In the genomic region with DNA sequence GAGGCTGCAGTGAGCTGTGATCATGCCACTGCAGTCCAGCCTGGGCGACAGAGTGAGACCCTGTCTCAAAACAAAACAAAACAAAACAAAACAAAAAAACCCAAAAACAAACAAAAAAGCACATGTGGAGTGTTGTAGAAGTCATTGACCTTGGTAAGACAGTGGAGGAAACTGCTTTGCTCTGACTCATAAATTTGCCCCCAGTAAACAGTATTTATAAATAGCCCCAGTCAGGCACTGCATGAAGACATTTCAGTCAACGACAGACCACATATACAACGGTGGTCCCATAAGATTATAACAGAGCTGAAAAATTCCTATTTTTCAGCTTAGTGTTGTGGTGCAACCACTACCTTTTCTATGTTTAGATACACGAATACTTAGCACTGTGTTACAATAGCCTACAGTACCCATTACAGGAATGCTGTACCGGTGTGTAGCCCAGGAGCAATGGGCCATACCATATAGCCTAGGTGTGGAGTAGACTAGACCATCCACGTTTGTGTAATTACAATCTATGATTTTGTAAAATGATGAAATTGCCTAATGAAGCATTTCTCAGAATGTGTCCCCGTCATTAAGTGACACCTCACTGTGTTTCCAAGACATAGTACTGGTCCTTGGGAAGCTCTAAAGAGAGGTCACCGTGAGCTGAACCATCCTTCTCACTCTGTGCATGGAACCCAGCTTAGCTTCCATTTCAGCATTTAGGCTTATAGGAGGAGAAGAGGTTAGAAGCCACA, we compare ENCODE assay signal across 14 cellular contexts. TPM values are rescaled to one million over a fixed set of nuclear protein-coding genes. Genes with fewer than 3 reads are reported as not detected.
A peak's percentile ranks its signal among the peaks of the same experiment; 100 is the strongest.
DNase-seq lines count a peak whose midpoint lies in the region; ATAC-seq and TF ChIP-seq lines count a peak whose summit lies in the region.
"Had no signal": no experiment of that assay in that cellular context is flagged by ENCODE, and none has a peak within 500 bp of the region (broad histone marks: within the 10 kb centered on the region; RNA-seq: fewer than 3 reads in every experiment).

No MANE protein-coding gene starts in this region.

- POLR2A ChIA-PET in CD8-positive, alpha-beta T cell (lab: Charles Lee) = no interaction called here
- POLR2A ChIA-PET in WTC11 (lab: Charles Lee) = no interaction called here

- intact Hi-C loops in CD8-positive, alpha-beta T cell (cut with DNase I, micrococcal nuclease) = no loop called here

- peak overlapping the region; percentile 22 for H3K4me3 Mint-ChIP-seq in CD8-positive, alpha-beta T cell
- H3K4me3 Mint-ChIP-seq in WTC11 = no peak overlapping the region
- H3K4me3 Mint-ChIP-seq: neural crest cell had no signal

- TF ChIP-seq CTCF in CD8-positive, alpha-beta T cell (IDR thresholded peaks at IDR 0.05) = no peak
- no peak for TF ChIP-seq CTCF in GM12865 (IDR thresholded peaks at IDR 0.05; ENCODE audit: insufficient read depth, low read depth, low read length, missing control alignments)
- no peak for TF ChIP-seq CTCF in WTC11 (IDR thresholded peaks at IDR 0.05)
- TF ChIP-seq CTCF in gastroesophageal sphincter (IDR thresholded peaks at IDR 0.05) = no peak

- H3K4me1 Mint-ChIP-seq in CD8-positive, alpha-beta T cell (ENCODE audit: low read depth) = peaks cover 11% of the 10 kb centered on the region
- peaks cover 13% of the 10 kb centered on the region for H3K4me1 Mint-ChIP-seq in WTC11

- CTCF ChIA-PET in CD8-positive, alpha-beta T cell (lab: Charles Lee) = interaction anchor here (1.3 to 1.8 kb wide), 2 partner anchors 9 to 14 kb away, joined by 3 to 10 read pairs; no protein-coding TSS in a partner anchor
- CTCF ChIA-PET in WTC11 (lab: Charles Lee) = no interaction called here

- no peak for ATAC-seq in CD8-positive, alpha-beta T cell
- ATAC-seq in WTC11 (no peak), gastroesophageal sphincter (no peak)

- 68 to 74% methylated on average over 5 to 8 of the region's 8 CpGs for WGBS in gastroesophageal sphincter (ENCODE audit: low coverage in 1 of 2), 2 donors

- no peaks in the 10 kb centered on the region for H3K27me3 ChIP-seq in CD8-positive, alpha-beta T cell (ENCODE audit: insufficient read depth, low read length)
- no peaks in the 10 kb centered on the region for H3K27me3 ChIP-seq in gastroesophageal sphincter
- H3K27me3 ChIP-seq: testis had no signal

- no peak for TF ChIP-seq EP300 in gastroesophageal sphincter (IDR thresholded peaks at IDR 0.05)

- H3K9me3 ChIP-seq in CD8-positive, alpha-beta T cell (ENCODE audit: low read length) = no peaks in the 10 kb centered on the region
- no peaks in the 10 kb centered on the region for H3K9me3 ChIP-seq in gastroesophageal sphincter
- H3K9me3 ChIP-seq: testis had no signal

- no peak for TF ChIP-seq POLR2A in gastroesophageal sphincter (IDR thresholded peaks at IDR 0.05)

- H3K9me3 Mint-ChIP-seq in CD8-positive, alpha-beta T cell = no peaks in the 10 kb centered on the region
- H3K9me3 Mint-ChIP-seq in WTC11 = no peaks in the 10 kb centered on the region
- H3K9me3 Mint-ChIP-seq: neural crest cell had no signal

- peaks cover 11% of the 10 kb centered on the region for H3K4me1 ChIP-seq in CD8-positive, alpha-beta T cell (ENCODE audit: insufficient read depth, low read length)
- H3K4me1 ChIP-seq in gastroesophageal sphincter = peaks cover 0 to 8% (median 0%) of the 10 kb centered on the region in 3 donors
- H3K4me1 ChIP-seq: testis had no signal

- no peak for DNase-seq in CD8-positive, alpha-beta T cell
- peak; percentile 20 for DNase-seq in GM12865 (ENCODE audit: low read depth)
- DNase-seq in WTC11 (ENCODE audit: low spot score) = no peak
- peak; percentile 43 to 71 for DNase-seq in lung microvascular endothelial cell (ENCODE audit: low read depth in 2 of 2)
- DNase-seq in NCI-H1048 (lab: John Stamatoyannopoulos, UW) = no peak
- DNase-seq in iPS-NIHi7 (ENCODE audit: extremely low spot score) = no peak
- no peak for DNase-seq in Kasumi-1 (lab: John Stamatoyannopoulos, UW)
- DNase-seq: activated T-cell treated with anti-CD3 and anti-CD28 coated beads, Interleukin-2, amount 50 U/mL, for 1 hour; NCI-H1930; NCI-H69; SHP77 treated with DMSO at 0.1 percent for 48 hours; testis had no signal

- no peaks in the 10 kb centered on the region for H3K36me3 ChIP-seq in CD8-positive, alpha-beta T cell (ENCODE audit: insufficient read depth, low read length)
- H3K36me3 ChIP-seq in gastroesophageal sphincter = no peaks in the 10 kb centered on the region

- H3K4me3 ChIP-seq in CD8-positive, alpha-beta T cell (ENCODE audit: low read depth, low read length) = no peak overlapping the region
- H3K4me3 ChIP-seq in GM12865 (ENCODE audit: low read depth, low read length) = peak overlapping the region; percentile 88
- H3K4me3 ChIP-seq in gastroesophageal sphincter = peak overlapping the region in 1 of 2 donors; percentile 33

- H3K27ac ChIP-seq in CD8-positive, alpha-beta T cell (ENCODE audit: low read depth, low read length) = no peak overlapping the region
- H3K27ac ChIP-seq in gastroesophageal sphincter = no peak overlapping the region

- no peaks in the 10 kb centered on the region for H3K27me3 Mint-ChIP-seq in CD8-positive, alpha-beta T cell (ENCODE audit: low read depth)
- H3K27me3 Mint-ChIP-seq in WTC11 (ENCODE audit: low read depth) = no peaks in the 10 kb centered on the region

- no peaks in the 10 kb centered on the region for H3K36me3 Mint-ChIP-seq in CD8-positive, alpha-beta T cell
- H3K36me3 Mint-ChIP-seq in WTC11 = no peaks in the 10 kb centered on the region

- no peak overlapping the region for H3K27ac Mint-ChIP-seq in CD8-positive, alpha-beta T cell
- no peak overlapping the region for H3K27ac Mint-ChIP-seq in WTC11

TF ChIP-seq in WTC11, 78 proteins besides CTCF, POLR2A, EP300 and RAD21:
- TF ChIP-seq SMAD3 (CRISPR knock-in tag; IDR thresholded peaks at IDR 0.05; ENCODE audit: borderline replicate concordance) (no peak), ZMAT4 (CRISPR knock-in tag; IDR thresholded peaks at IDR 0.05) (no peak), KAT7 (CRISPR knock-in tag; IDR thresholded peaks at IDR 0.05; ENCODE audit: borderline replicate concordance) (no peak), ZNF121 (CRISPR knock-in tag; IDR thresholded peaks at IDR 0.05) (0 out of 2 replicates have a peak, but pooled peaks have one; percentile 33)

RNA-seq across cellular contexts. Expression of gene ARL11, which starts 1.1 kb away (rescaled TPM):
- total RNA-seq in CD8-positive, alpha-beta T cell = 1 to 10 TPM in 1 of 2 experiments, under 1 TPM in 1; 0.08 to 1.0 TPM
- 0.35 to 0.53 TPM (median 0.41 TPM) in 3 replicates for total RNA-seq in WTC11 (2021)
- total RNA-seq in lung microvascular endothelial cell = 0.20 and 0.22 TPM in 2 replicates
- under 1 TPM; 0.15 to 0.94 (median 0.68) TPM for total RNA-seq in gastroesophageal sphincter
- total RNA-seq: neural crest cell had no signal

RNA-seq across cellular contexts. Expression of gene RCBTB1, which starts 44.0 kb away (rescaled TPM):
- 10 to 100 TPM; 12.1 to 14.2 TPM for total RNA-seq in CD8-positive, alpha-beta T cell
- 28.3 to 31.8 TPM (median 31.3 TPM) in 3 replicates for total RNA-seq in WTC11 (2021)
- 21.1 and 24.4 TPM in 2 replicates for total RNA-seq in lung microvascular endothelial cell
- total RNA-seq in gastroesophageal sphincter = 10 to 100 TPM; 13.2 to 29.1 (median 20.1) TPM

Comparison
In these comparisons a context has a peak if more than half of its experiments do, and no peak if none do; other contexts are left out.
1. DNase-seq: peak in GM12865 (single experiment) and lung microvascular endothelial cell (2 of 2); none in CD8-positive, alpha-beta T cell (0 of 7), WTC11 (single experiment), NCI-H1048 (single experiment), iPS-NIHi7 (single experiment) and Kasumi-1 (0 of 2).